In the genomic region with DNA sequence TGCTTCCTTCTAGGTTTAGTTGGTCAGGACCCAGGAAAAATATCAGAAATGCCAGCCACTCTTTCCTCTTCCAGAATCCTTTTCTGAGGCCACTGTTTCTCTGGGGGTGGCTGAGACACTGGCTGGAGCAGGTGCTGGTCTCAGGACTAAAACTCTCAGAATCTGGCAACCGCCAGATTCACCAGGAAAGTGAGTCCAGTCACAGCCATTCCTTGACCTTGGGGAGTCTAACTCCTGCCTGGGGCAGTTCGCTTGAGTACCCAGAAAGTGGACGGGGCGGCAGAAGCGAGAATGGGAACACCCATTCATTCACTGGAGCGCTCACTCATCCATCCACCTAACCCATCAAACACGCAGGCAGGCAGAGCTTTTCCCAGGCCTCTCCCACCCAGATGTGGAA, we compare ENCODE assay signal across 8 cellular contexts. TPM values are rescaled to one million over a fixed set of nuclear protein-coding genes. Genes with fewer than 3 reads are reported as not detected.
A peak's percentile ranks its signal among the peaks of the same experiment; 100 is the strongest.
DNase-seq lines count a peak whose midpoint lies in the region; ATAC-seq, FAIRE-seq and TF ChIP-seq lines count a peak whose summit lies in the region.
"Not testable (repeated sequence)": the region's sequence is repeated elsewhere in the genome, so short reads cannot be mapped to it uniquely, and the experiment has no call there.

No MANE protein-coding gene starts in this region.

- not testable (repeated sequence) for H4K20me1 ChIP-seq in astrocyte (ENCODE audit: insufficient read depth, low read length)

- not testable (repeated sequence) for TF ChIP-seq POLR2A in ovary (IDR thresholded peaks at IDR 0.05)

- not testable (repeated sequence) for H3K4me1 Mint-ChIP-seq in CD14-positive monocyte
- peaks cover 25% of the 10 kb centered on the region for H3K4me1 Mint-ChIP-seq in astrocyte (ENCODE audit: low read depth, unreplicated experiment)

- H3K4me1 ChIP-seq in SJSA1 (replicated peaks): peaks cover 26% of the 10 kb centered on the region
- H3K4me1 ChIP-seq in astrocyte (ENCODE audit: insufficient read depth, low read length); ovary (ENCODE audit: insufficient read depth): not testable (repeated sequence)
- peaks cover 20% of the 10 kb centered on the region for H3K4me1 ChIP-seq in mesodermal cell (ENCODE audit: control insufficient read depth, insufficient read depth, low read length, poor library complexity, severe bottlenecking)
- H3K4me1 ChIP-seq in tibial artery: peaks cover 0 to 16% (median 3%) of the 10 kb centered on the region in 4 donors

- WGBS in mesodermal cell (ENCODE audit: insufficient coverage in 2 of 2), 2 experiments: 70 to 86% methylated on average over 1 of the region's 7 CpGs
- 49 to 83% (median 78%) methylated on average over 3 to 7 of the region's 7 CpGs for WGBS in ovary, 3 donors

- peaks cover 8 to 27% (median 16%) of the 10 kb centered on the region in 7 donors for H3K9me3 Mint-ChIP-seq in CD14-positive monocyte
- H3K9me3 Mint-ChIP-seq in astrocyte (ENCODE audit: unreplicated experiment): not testable (repeated sequence)

- H3K4me2 ChIP-seq in astrocyte (ENCODE audit: low read length): not testable (repeated sequence)

- not testable (repeated sequence) for H3K79me2 ChIP-seq in astrocyte (ENCODE audit: insufficient read depth, low read length)

- peak overlapping the region; percentile 69 for H3K9ac ChIP-seq in astrocyte (ENCODE audit: low read length)

- H3K36me3 Mint-ChIP-seq in CD14-positive monocyte; astrocyte (ENCODE audit: low read depth, unreplicated experiment): not testable (repeated sequence)

- not testable (repeated sequence) for FAIRE-seq in astrocyte (lab: Jason Lieb, UNC)

- not testable (repeated sequence) for DNase-seq in CD14-positive monocyte (ENCODE audit: low spot score); astrocyte (ENCODE audit: low read depth); coronary artery (ENCODE audit: low spot score); ovary; tibial artery
- DNase-seq in SJSA1 (ENCODE audit: low read depth in 1 of 2, low spot score in 2 of 2): peak in 1 of 2 experiments; percentile 74

- H3K27ac ChIP-seq in SJSA1 (peak overlapping the region; percentile 68), astrocyte (ENCODE audit: low read depth, low read length) (peak overlapping the region; percentile 88), coronary artery (peak overlapping the region; percentile 67), mesodermal cell (ENCODE audit: low read depth, low read length, severe bottlenecking) (peak overlapping the region; percentile 78), ovary (peak overlapping the region; percentile 29 to 33), tibial artery (peak overlapping the region; percentile 76 to 81)

- H3K4me3 ChIP-seq in SJSA1; astrocyte (ENCODE audit: insufficient read depth, low read depth, low read length); coronary artery; mesodermal cell (ENCODE audit: extremely low read depth, insufficient read depth, low read length, poor library complexity, severe bottlenecking); ovary; tibial artery: not testable (repeated sequence)

- H3K27me3 ChIP-seq in SJSA1 (replicated peaks); astrocyte (ENCODE audit: insufficient read depth, low read length); ovary; tibial artery: not testable (repeated sequence)

- H3K27ac Mint-ChIP-seq in CD14-positive monocyte: peak overlapping the region in 4 of 7 donors; percentile 68 to 80 (median 72)
- H3K27ac Mint-ChIP-seq in astrocyte (ENCODE audit: unreplicated experiment): peak overlapping the region; percentile 96

- intact Hi-C loops in CD14-positive monocyte (cut with micrococcal nuclease); ovary (cut with DNase I); tibial artery (cut with DNase I; ENCODE audit: low total_unique reads): not testable (repeated sequence)

- H2AFZ ChIP-seq in astrocyte (ENCODE audit: low read depth, low read length): not testable (repeated sequence)

- not testable (repeated sequence) for TF ChIP-seq CTCF in CD14-positive monocyte (IDR thresholded peaks at IDR 0.05); astrocyte (IDR thresholded peaks at IDR 0.05; ENCODE audit: insufficient read depth, low read depth, low read length); coronary artery (IDR thresholded peaks at IDR 0.05); ovary (IDR thresholded peaks at IDR 0.05); tibial artery (IDR thresholded peaks at IDR 0.05)

- ATAC-seq in HG03066 (IDR thresholded peaks at IDR 0.05; ENCODE audit: low read depth, unreplicated experiment): peak; percentile 4

- not testable (repeated sequence) for H3K27me3 Mint-ChIP-seq in CD14-positive monocyte (ENCODE audit: low read depth in 3 of 3); astrocyte (ENCODE audit: low read depth, unreplicated experiment)

- not testable (repeated sequence) for H3K4me3 Mint-ChIP-seq in CD14-positive monocyte; astrocyte (ENCODE audit: unreplicated experiment)

- peaks cover 16% of the 10 kb centered on the region for H3K9me3 ChIP-seq in SJSA1 (replicated peaks)
- H3K9me3 ChIP-seq in astrocyte (ENCODE audit: insufficient read depth, low read depth, low read length); mesodermal cell (ENCODE audit: control insufficient read depth, low read length); ovary; tibial artery: not testable (repeated sequence)

- not testable (repeated sequence) for H3K36me3 ChIP-seq in SJSA1; astrocyte (ENCODE audit: insufficient read depth, low read length); mesodermal cell (ENCODE audit: control insufficient read depth, insufficient read depth, low read length); ovary; tibial artery

- not testable (repeated sequence) for TF ChIP-seq EP300 in ovary (IDR thresholded peaks at IDR 0.05)

RNA-seq across cellular contexts. Expression of a gene that starts 40.7 kb away (rescaled TPM):
- polyA plus RNA-seq in CD14-positive monocyte (10 to 100 TPM; 30.5 to 37.2 TPM), ovary (10 to 100 TPM; 62.4 to 87.6 TPM)
- total RNA-seq in SJSA1 (2014; rRNA removed; shearing (Covaris generic)): 208 and 225 TPM in 2 replicates
- total RNA-seq in astrocyte (118 and 157 TPM in 2 replicates), ovary (100 to 1,000 TPM in 6 of 7 donors, 10 to 100 TPM in 1; 84.0 to 172 (median 133) TPM)
- polyA plus RNA-seq in mesodermal cell (2013, experiment 1 of 2): 138 TPM
- 98.2 TPM for polyA plus RNA-seq in mesodermal cell (2013, experiment 2 of 2)

Comparison
In these comparisons a context has a peak if more than half of its experiments do, and no peak if none do; other contexts are left out.
1. H3K27ac ChIP-seq: peak in every context shown above with its lines; median percentile 88 in astrocyte; 78 in tibial artery; 78 in mesodermal cell; 68 in SJSA1; 67 in coronary artery; 31 in ovary.